7 cellular contexts compared by ENCODE assay signal in genomic region chr14:98695809-98696208, GRCh38.
"Had no signal": no experiment of that assay in that cellular context is flagged by ENCODE, and none has a peak within 500 bp of the region (broad histone marks: within the 10 kb centered on the region; RNA-seq: fewer than 3 reads in every experiment).

No MANE protein-coding gene starts in this region.

- H3K4me1 ChIP-seq: HAP-1 had no signal

- DNase-seq: GM23248, GOT3, H7, KBM-7 had no signal

- H3K27ac ChIP-seq: GM23248, KMS-11 had no signal

- H2AFZ ChIP-seq: GM23248 had no signal

- H3K9ac ChIP-seq: GM23248, KMS-11 had no signal

- ATAC-seq: HCT116 had no signal

- H3K4me2 ChIP-seq: KMS-11 had no signal

- H3K4me3 ChIP-seq: GM23248, HAP-1 had no signal

- H3K9me3 ChIP-seq: HAP-1 had no signal

- H3K36me3 ChIP-seq: HAP-1 had no signal
